16 cellular contexts compared by ENCODE assay signal in the genomic region with DNA sequence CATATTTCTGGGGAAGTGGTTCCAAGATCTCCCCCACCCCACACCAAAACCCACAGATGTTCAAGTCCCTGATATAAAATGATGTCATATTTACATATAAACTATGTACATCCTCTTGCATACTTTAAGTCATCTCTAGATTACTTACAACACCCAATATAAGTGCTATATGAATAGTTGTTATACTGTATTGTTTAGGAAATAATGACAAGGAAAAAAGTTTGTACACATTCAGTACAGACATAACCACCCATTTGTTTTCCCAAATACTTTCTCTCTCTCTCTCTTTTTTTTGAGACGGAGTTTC. TPM values are rescaled to one million over a fixed set of nuclear protein-coding genes. Genes with fewer than 3 reads are reported as not detected.
A peak's percentile ranks its signal among the peaks of the same experiment; 100 is the strongest.
DNase-seq lines count a peak whose midpoint lies in the region; ATAC-seq and TF ChIP-seq lines count a peak whose summit lies in the region.
"Had no signal": no experiment of that assay in that cellular context is flagged by ENCODE, and none has a peak within 500 bp of the region (broad histone marks: within the 10 kb centered on the region; RNA-seq: fewer than 3 reads in every experiment).

No MANE protein-coding gene starts in this region.

- peak overlapping the region; percentile 19 for H2AFZ ChIP-seq in parathyroid adenoma

- no peak overlapping the region for H3K4me3 Mint-ChIP-seq in activated CD4-positive, alpha-beta T cell treated with anti-CD3 and anti-CD28 coated beads, Interleukin-2, amount 10 ng/mL, durations not matched to agents 7 days and 5 days
- no peak overlapping the region for H3K4me3 Mint-ChIP-seq in endodermal cell
- H3K4me3 Mint-ChIP-seq: activated CD8-positive, alpha-beta memory T cell treated with anti-CD3 and anti-CD28 coated beads, Interleukin-2, amount 10 ng/mL, durations not matched to agents 7 days and 5 days had no signal

- H3K27me3 ChIP-seq in endodermal cell (ENCODE audit: control insufficient read depth, insufficient read depth, low read length, poor library complexity, severe bottlenecking) (no peaks in the 10 kb centered on the region), parathyroid adenoma (ENCODE audit: control insufficient read depth, insufficient read depth, low read length) (no peaks in the 10 kb centered on the region), uterus (no peaks in the 10 kb centered on the region)
- H3K27me3 ChIP-seq: tibial artery had no signal

- H3K9me3 ChIP-seq in SK-N-MC (ENCODE audit: low read depth, low read length) (no peaks in the 10 kb centered on the region), endodermal cell (ENCODE audit: control insufficient read depth, low read length) (no peaks in the 10 kb centered on the region), parathyroid adenoma (ENCODE audit: control insufficient read depth, low read length) (no peaks in the 10 kb centered on the region), uterus (no peaks in the 10 kb centered on the region)
- H3K9me3 ChIP-seq: tibial artery had no signal

- POLR2A ChIA-PET in activated CD4-positive, alpha-beta T cell treated with anti-CD3 and anti-CD28 coated beads, Interleukin-2, amount 10 ng/mL, durations not matched to agents 7 days and 5 days (lab: Charles Lee), result no interaction called here

- H3K27me3 Mint-ChIP-seq in activated CD4-positive, alpha-beta T cell treated with anti-CD3 and anti-CD28 coated beads, Interleukin-2, amount 10 ng/mL, durations not matched to agents 7 days and 5 days, result no peaks in the 10 kb centered on the region
- no peaks in the 10 kb centered on the region for H3K27me3 Mint-ChIP-seq in endodermal cell (ENCODE audit: insufficient read depth)
- H3K27me3 Mint-ChIP-seq: activated CD8-positive, alpha-beta memory T cell treated with anti-CD3 and anti-CD28 coated beads, Interleukin-2, amount 10 ng/mL, durations not matched to agents 7 days and 5 days had no signal

- H3K4me1 ChIP-seq in endodermal cell (ENCODE audit: control insufficient read depth, insufficient read depth, low read length), result no peaks in the 10 kb centered on the region
- H3K4me1 ChIP-seq in parathyroid adenoma, result peaks cover 9% of the 10 kb centered on the region
- no peaks in the 10 kb centered on the region for H3K4me1 ChIP-seq in uterus

- H3K27ac ChIP-seq in SK-N-MC (peak overlapping the region; percentile 91), endodermal cell (ENCODE audit: low read depth, low read length) (no peak overlapping the region), parathyroid adenoma (no peak overlapping the region), uterus (no peak overlapping the region)
- H3K27ac ChIP-seq: KMS-11 had no signal

- H3K4me3 ChIP-seq in SK-N-MC, result peak overlapping the region; percentile 63; the same call in 1 of the 2 replicates
- H3K4me3 ChIP-seq in endodermal cell (ENCODE audit: low read length), result no peak overlapping the region
- H3K4me3 ChIP-seq in parathyroid adenoma (ENCODE audit: low read depth, low read length), result no peak overlapping the region
- H3K4me3 ChIP-seq in uterus, result no peak overlapping the region
- H3K4me3 ChIP-seq: tibial artery had no signal

- intact Hi-C loops in uterus (cut with DNase I; ENCODE audit: low total_unique reads), result no loop called here

- no peak for TF ChIP-seq POLR2A in uterus (IDR thresholded peaks at IDR 0.05)

- CTCF ChIA-PET in activated CD4-positive, alpha-beta T cell treated with anti-CD3 and anti-CD28 coated beads, Interleukin-2, amount 10 ng/mL, durations not matched to agents 7 days and 5 days (lab: Charles Lee), result interaction anchor here (1.2 kb wide), 1 partner anchor 9 kb away, joined by 5 read pairs; no protein-coding TSS in a partner anchor

- peaks cover 25% of the 10 kb centered on the region for H3K4me1 Mint-ChIP-seq in activated CD4-positive, alpha-beta T cell treated with anti-CD3 and anti-CD28 coated beads, Interleukin-2, amount 10 ng/mL, durations not matched to agents 7 days and 5 days
- peaks cover 37% of the 10 kb centered on the region for H3K4me1 Mint-ChIP-seq in endodermal cell

- no peak overlapping the region for H3K4me2 ChIP-seq in parathyroid adenoma (ENCODE audit: low read length)
- H3K4me2 ChIP-seq: KMS-11 had no signal

- peak overlapping the region; percentile 43 for H3K27ac Mint-ChIP-seq in activated CD4-positive, alpha-beta T cell treated with anti-CD3 and anti-CD28 coated beads, Interleukin-2, amount 10 ng/mL, durations not matched to agents 7 days and 5 days
- peak overlapping the region; percentile 27 for H3K27ac Mint-ChIP-seq in endodermal cell
- H3K27ac Mint-ChIP-seq: activated CD8-positive, alpha-beta memory T cell treated with anti-CD3 and anti-CD28 coated beads, Interleukin-2, amount 10 ng/mL, durations not matched to agents 7 days and 5 days had no signal

- H3K36me3 Mint-ChIP-seq in activated CD4-positive, alpha-beta T cell treated with anti-CD3 and anti-CD28 coated beads, Interleukin-2, amount 10 ng/mL, durations not matched to agents 7 days and 5 days (ENCODE audit: low read depth), result no peaks in the 10 kb centered on the region
- peaks cover 3% of the 10 kb centered on the region for H3K36me3 Mint-ChIP-seq in endodermal cell (ENCODE audit: low read depth)
- H3K36me3 Mint-ChIP-seq: activated CD8-positive, alpha-beta memory T cell treated with anti-CD3 and anti-CD28 coated beads, Interleukin-2, amount 10 ng/mL, durations not matched to agents 7 days and 5 days had no signal

- 100% methylated on average over 1 of the region's 1 CpG for WGBS in endodermal cell (ENCODE audit: insufficient coverage in 1 of 2, insufficient read length in 1 of 2), 2 experiments

- H3K9me3 Mint-ChIP-seq in activated CD4-positive, alpha-beta T cell treated with anti-CD3 and anti-CD28 coated beads, Interleukin-2, amount 10 ng/mL, durations not matched to agents 7 days and 5 days, result no peaks in the 10 kb centered on the region
- no peaks in the 10 kb centered on the region for H3K9me3 Mint-ChIP-seq in endodermal cell

- H3K36me3 ChIP-seq in SK-N-MC (ENCODE audit: insufficient read depth, low read length), result no peaks in the 10 kb centered on the region
- H3K36me3 ChIP-seq in endodermal cell (ENCODE audit: control insufficient read depth, insufficient read depth, low read length), result no peaks in the 10 kb centered on the region
- H3K36me3 ChIP-seq in parathyroid adenoma (ENCODE audit: control insufficient read depth, insufficient read depth, low read length), result no peaks in the 10 kb centered on the region
- no peaks in the 10 kb centered on the region for H3K36me3 ChIP-seq in uterus
- H3K36me3 ChIP-seq: tibial artery had no signal

- DNase-seq in activated CD4-positive, alpha-beta T cell treated with anti-CD3 and anti-CD28 coated beads, Interleukin-2, amount 10 ng/mL, durations not matched to agents 7 days and 5 days, result no peak
- no peak for DNase-seq in activated CD4-positive, alpha-beta T cell treated with anti-CD3 and anti-CD28 coated beads, Interleukin-2, amount 50 U/mL, for 4 hours
- no peak for DNase-seq in SK-N-MC (ENCODE audit: low read depth, low spot score)
- no peak for DNase-seq in endodermal cell
- no peak for DNase-seq in RPMI8226
- DNase-seq in uterus, result no peak
- DNase-seq: ACHN; activated CD8-positive, alpha-beta memory T cell treated with anti-CD3 and anti-CD28 coated beads, Interleukin-2, amount 10 ng/mL, durations not matched to agents 7 days and 5 days; amygdala; effector CD8-positive, alpha-beta T cell; NCI-H187 treated with DMSO at 0.1 percent for 48 hours; NCI-H526; tibial artery had no signal

- no peak for ATAC-seq in HG02852 (IDR thresholded peaks at IDR 0.05; ENCODE audit: unreplicated experiment)
- ATAC-seq: activated CD8-positive, alpha-beta memory T cell treated with anti-CD3 and anti-CD28 coated beads, Interleukin-2, amount 10 ng/mL, durations not matched to agents 7 days and 5 days had no signal

- H3K79me2 ChIP-seq in parathyroid adenoma, result peaks cover 32% of the 10 kb centered on the region

- H3K9ac ChIP-seq in SK-N-MC (ENCODE audit: insufficient read length), result peak overlapping the region; percentile 45
- no peak overlapping the region for H3K9ac ChIP-seq in endodermal cell (ENCODE audit: extremely low read depth, low read length, poor library complexity, severe bottlenecking)
- no peak overlapping the region for H3K9ac ChIP-seq in parathyroid adenoma
- H3K9ac ChIP-seq: KMS-11 had no signal

- TF ChIP-seq CTCF in endodermal cell (conservative IDR thresholded peaks at IDR 0.05) (no peak), parathyroid adenoma (IDR thresholded peaks at IDR 0.05) (no peak), uterus (IDR thresholded peaks at IDR 0.05) (no peak)

RNA-seq across cellular contexts. Expression of a gene that starts 11.5 kb away (rescaled TPM):
- 10 to 100 TPM; 42.4 to 43.7 TPM for total RNA-seq in activated CD4-positive, alpha-beta T cell treated with anti-CD3 and anti-CD28 coated beads, Interleukin-2, amount 10 ng/mL, durations not matched to agents 7 days and 5 days
- total RNA-seq in endodermal cell, result 100 to 1,000 TPM in 1 of 2 donors, 10 to 100 TPM in 1; 88.7 to 117 TPM
- polyA plus RNA-seq in endodermal cell (2013, experiment 1 of 2), result 105 TPM
- polyA plus RNA-seq in endodermal cell (2013, experiment 2 of 2), result 101 TPM
- 10 to 100 TPM; 22.3 to 90.8 (median 73.4) TPM for total RNA-seq in uterus

RNA-seq across cellular contexts. Expression of a gene that starts 42.7 kb away (rescaled TPM):
- 10 to 100 TPM; 35.1 to 36.3 TPM for total RNA-seq in activated CD4-positive, alpha-beta T cell treated with anti-CD3 and anti-CD28 coated beads, Interleukin-2, amount 10 ng/mL, durations not matched to agents 7 days and 5 days
- total RNA-seq in endodermal cell (10 to 100 TPM; 72.7 to 74.8 TPM), uterus (10 to 100 TPM in 3 of 4 donors, 1 to 10 TPM in 1; 10.0 to 69.5 (median 21.4) TPM)
- 36.0 TPM for polyA plus RNA-seq in endodermal cell (2013, experiment 1 of 2)
- polyA plus RNA-seq in endodermal cell (2013, experiment 2 of 2), result 28.7 TPM
